Comparison of ENCODE assay signal across 14 cellular contexts in genomic region chr18:12314586-12315305, GRCh38. TPM values are rescaled to one million over a fixed set of nuclear protein-coding genes. Genes with fewer than 3 reads are reported as not detected.
A peak's percentile ranks its signal among the peaks of the same experiment; 100 is the strongest.
DNase-seq lines count a peak whose midpoint lies in the region; ATAC-seq and TF ChIP-seq lines count a peak whose summit lies in the region.
"Had no signal": no experiment of that assay in that cellular context is flagged by ENCODE, and none has a peak within 500 bp of the region (broad histone marks: within the 10 kb centered on the region; RNA-seq: fewer than 3 reads in every experiment).

No MANE protein-coding gene starts in this region.

- ATAC-seq in left ventricle myocardium superior = no peak
- ATAC-seq in foreskin keratinocyte = no peak
- ATAC-seq in PC-3 = no peak
- ATAC-seq: T-helper 17 cell had no signal

- no peak overlapping the region for H2AFZ ChIP-seq in PC-3 (ENCODE audit: low read length)
- H2AFZ ChIP-seq: PC-9 had no signal

- no peak overlapping the region for H3K4me3 ChIP-seq in right atrium auricular region
- H3K4me3 ChIP-seq in transverse colon = no peak overlapping the region
- no peak overlapping the region for H3K4me3 ChIP-seq in HAP-1
- no peak overlapping the region for H3K4me3 ChIP-seq in PC-3 (ENCODE audit: low read length)
- H3K4me3 ChIP-seq: PC-9 had no signal

- TF ChIP-seq POLR2A in transverse colon (IDR thresholded peaks at IDR 0.05) = no peak

- H3K27ac ChIP-seq in right atrium auricular region (peak overlapping the region; percentile 80 to 82), foreskin keratinocyte (peak overlapping the region; percentile 39), transverse colon (peak overlapping the region; percentile 57 to 85 (median 69)), PC-3 (ENCODE audit: low read length) (no peak overlapping the region)
- H3K27ac ChIP-seq: PC-9 had no signal

- TF ChIP-seq CTCF in right atrium auricular region (IDR thresholded peaks at IDR 0.05) (no peak), foreskin keratinocyte (conservative IDR thresholded peaks at IDR 0.05) (no peak), transverse colon (IDR thresholded peaks at IDR 0.05) (no peak), PC-3 (conservative IDR thresholded peaks at IDR 0.05; ENCODE audit: low read depth, low read length) (no peak)

- H3K9ac ChIP-seq in PC-3 (ENCODE audit: low read length) = no peak overlapping the region

- H3K36me3 ChIP-seq in right atrium auricular region = peaks cover 30% of the 10 kb centered on the region
- peaks cover 0 to 10% (median 3%) of the 10 kb centered on the region in 4 donors for H3K36me3 ChIP-seq in transverse colon
- peaks cover 65% of the 10 kb centered on the region for H3K36me3 ChIP-seq in HAP-1 (replicated peaks)
- peaks cover 11% of the 10 kb centered on the region for H3K36me3 ChIP-seq in PC-3 (ENCODE audit: low read depth, low read length)

- H3K27me3 ChIP-seq in right atrium auricular region (no peaks in the 10 kb centered on the region), foreskin keratinocyte (no peaks in the 10 kb centered on the region), transverse colon (peaks cover 3% of the 10 kb centered on the region), HAP-1 (ENCODE audit: low read depth) (no peaks in the 10 kb centered on the region), PC-3 (ENCODE audit: low read length) (no peaks in the 10 kb centered on the region)

- CTCF ChIA-PET in PC-3 (lab: Charles Lee) = interaction anchor here (1.1 kb wide), 1 partner anchor 43 kb away, joined by 3 read pairs; no protein-coding TSS in a partner anchor

- peaks cover 0 to 8% of the 10 kb centered on the region in 2 donors for H3K9me3 ChIP-seq in right atrium auricular region
- peaks cover 4 to 5% of the 10 kb centered on the region in 2 donors for H3K9me3 ChIP-seq in transverse colon
- H3K9me3 ChIP-seq in HAP-1 = peaks cover 15% of the 10 kb centered on the region
- peaks cover 9% of the 10 kb centered on the region; the same call in 1 of the 2 replicates for H3K9me3 ChIP-seq in PC-3 (ENCODE audit: low read length)

- H3K79me2 ChIP-seq in PC-3 (ENCODE audit: low read length) = peaks cover 3% of the 10 kb centered on the region; the same call in 1 of the 2 replicates

- DNase-seq in right atrium auricular region (ENCODE audit: low spot score) (no peak), left ventricle myocardium superior (no peak), MV-4-11 (lab: John Stamatoyannopoulos, UW) (peak; percentile 52), foreskin keratinocyte (no peak), transverse colon (no peak), HAP-1 (ENCODE audit: low spot score in 2 of 2) (no peak), PC-3 (no peak), GM19238 (ENCODE audit: insufficient read length, low spot score) (no peak)
- DNase-seq: activated CD4-positive, alpha-beta T cell treated with anti-CD3 and anti-CD28 coated beads for 4 hours; NCI-H1048; NCI-H2171 treated with DMSO at 0.1 percent for 48 hours; occipital lobe; PC-9; T-helper 17 cell had no signal

- H4K20me1 ChIP-seq in PC-3 (ENCODE audit: low read length) = no peaks in the 10 kb centered on the region

- 72 to 81% methylated on average over 1 of the region's 1 CpG for WGBS in transverse colon (ENCODE audit: low coverage in 1 of 2), 2 donors

- intact Hi-C loops in left ventricle myocardium superior (cut with micrococcal nuclease) (no loop called here), transverse colon (cut with DNase I; ENCODE audit: low total_unique reads) (loop anchor here (2.0 kb wide), 1 partner anchor 36 kb away; no protein-coding TSS in a partner anchor), PC-3 (cut with micrococcal nuclease) (no loop called here)

- H3K9me2 ChIP-seq in PC-3 (replicated peaks; ENCODE audit: low read length) = no peaks in the 10 kb centered on the region

- in situ Hi-C loops in transverse colon (cut with MboI; ENCODE audit: low pct_ligation_motif_present in 1 of 4, low pct_unique_long_range_greater_than_20kb in 1 of 4, low sequenced_read_pairs in 3 of 4) = no loop called here
- in situ Hi-C loops in HAP-1 (cut with MboI; ENCODE audit: low sequenced_read_pairs) = no loop called here

- H3K4me1 ChIP-seq in right atrium auricular region (peaks cover 0 to 76% of the 10 kb centered on the region in 2 donors), foreskin keratinocyte (peaks cover 29% of the 10 kb centered on the region), transverse colon (peaks cover 4 to 54% (median 33%) of the 10 kb centered on the region in 4 donors), HAP-1 (peaks cover 2% of the 10 kb centered on the region; the same call in 1 of the 2 replicates), PC-3 (ENCODE audit: insufficient read depth, low read length) (peaks cover 2% of the 10 kb centered on the region)

- no peak overlapping the region for H3K4me2 ChIP-seq in PC-3 (ENCODE audit: low read length)
- H3K4me2 ChIP-seq: PC-9 had no signal

- POLR2A ChIA-PET in PC-3 (lab: Charles Lee; ENCODE audit: unreplicated experiment) = interaction anchor here (0.6 kb wide), 1 partner anchor 24 kb away, joined by 3 read pairs; no protein-coding TSS in a partner anchor

- no peaks in the 10 kb centered on the region for H3F3A ChIP-seq in PC-3 (ENCODE audit: low read length, unreplicated experiment)

- TF ChIP-seq EP300 in transverse colon (IDR thresholded peaks at IDR 0.05; ENCODE audit: low read depth) = no peak

- BruUV-seq in PC-3 (replicated peaks; lab: Mats Ljungman, UMichigan) = no TSS peak

RNA-seq across cellular contexts. Expression of gene TUBB6, which starts 6.7 kb away (rescaled TPM):
- 100 to 1,000 TPM; 158 to 337 TPM for total RNA-seq in right atrium auricular region
- 82.0 TPM for total RNA-seq in left ventricle myocardium superior
- total RNA-seq in foreskin keratinocyte = 772 and 774 TPM in 2 replicates
- polyA plus RNA-seq in foreskin keratinocyte = 680 and 693 TPM in 2 replicates
- total RNA-seq in transverse colon = 100 to 1,000 TPM in 2 of 4 donors, 10 to 100 TPM in 2; 61.0 to 164 (median 108) TPM
- 191 and 232 TPM in 2 replicates for total RNA-seq in PC-3 (2014; rRNA removed)
